Comparison of ENCODE assay signal across 15 cellular contexts in the genomic region with DNA sequence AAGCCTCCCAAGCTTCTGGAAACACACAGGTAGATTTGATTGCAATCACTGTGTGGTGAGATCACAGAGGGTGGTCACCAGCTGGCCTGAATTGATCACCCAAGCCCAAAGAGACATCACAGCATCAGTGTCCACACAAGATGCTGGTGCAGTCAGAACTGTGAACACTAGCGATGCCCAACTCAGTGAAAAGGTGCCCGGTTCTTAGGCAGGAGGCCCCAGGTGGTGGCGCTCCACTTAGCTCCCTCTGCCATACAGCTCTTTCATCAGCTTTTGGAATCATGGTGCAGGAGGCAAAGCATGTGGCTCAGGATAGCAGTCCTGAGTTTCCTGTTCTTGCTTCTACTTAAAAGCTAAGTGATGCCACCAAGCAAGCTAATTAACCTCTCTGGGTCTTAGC. TPM values are rescaled to one million over a fixed set of nuclear protein-coding genes. Genes with fewer than 3 reads are reported as not detected.
DNase-seq lines count a peak whose midpoint lies in the region; ATAC-seq and TF ChIP-seq lines count a peak whose summit lies in the region.
"Had no signal": no experiment of that assay in that cellular context is flagged by ENCODE, and none has a peak within 500 bp of the region (broad histone marks: within the 10 kb centered on the region; RNA-seq: fewer than 3 reads in every experiment).

No MANE protein-coding gene starts in this region.

- H3K4me3 ChIP-seq in NB4 (ENCODE audit: low read depth, low read length), result no peak overlapping the region
- no peak overlapping the region for H3K4me3 ChIP-seq in vagina
- H3K4me3 ChIP-seq: pancreas had no signal

- no peaks in the 10 kb centered on the region for H3K27me3 ChIP-seq in vagina
- H3K27me3 ChIP-seq: pancreas had no signal

- DNase-seq in activated T-cell treated with anti-CD3 and anti-CD28 coated beads, Interleukin-2, amount 50 U/mL, for 72 hours, result no peak
- DNase-seq in activated T-cell treated with anti-CD3 and anti-CD28 coated beads, Interleukin-2, amount 50 U/mL, for 1 hour, result no peak
- DNase-seq in NB4 (ENCODE audit: low read depth) (peak; percentile 35), vagina (ENCODE audit: extremely low spot score in 2 of 2) (no peak)
- DNase-seq in central memory CD8-positive, alpha-beta T cell (ENCODE audit: low spot score in 2 of 2), result no peak
- DNase-seq in stimulated activated effector memory CD8-positive, alpha-beta T cell treated with anti-CD3 and anti-CD28 coated beads, Interleukin-12 subunit alpha, Interleukin-12 subunit beta, amount 100 ng/mL, for 72 hours (ENCODE audit: low spot score in 2 of 2), result no peak
- DNase-seq in stimulated activated naive CD4-positive, alpha-beta T cell (lab: John Stamatoyannopoulos, UW), result no peak
- DNase-seq: amygdala, mammary epithelial cell, NCI-H187 had no signal

- H3K27ac ChIP-seq in vagina, result no peak overlapping the region

- H3K4me1 Mint-ChIP-seq in activated T-cell treated with anti-CD3 and anti-CD28 coated beads, Interleukin-2, amount 50 U/mL, for 72 hours (ENCODE audit: low read depth), result peaks cover 74% of the 10 kb centered on the region
- H3K4me1 Mint-ChIP-seq in central memory CD8-positive, alpha-beta T cell, result peaks cover 77% of the 10 kb centered on the region
- peaks cover 79% of the 10 kb centered on the region for H3K4me1 Mint-ChIP-seq in stimulated activated effector memory CD8-positive, alpha-beta T cell treated with anti-CD3 and anti-CD28 coated beads, Interleukin-12 subunit alpha, Interleukin-12 subunit beta, amount 100 ng/mL, for 72 hours

- peaks cover 0 to 3% of the 10 kb centered on the region in 2 donors for H3K36me3 Mint-ChIP-seq in activated T-cell treated with anti-CD3 and anti-CD28 coated beads, Interleukin-2, amount 50 U/mL, for 72 hours (ENCODE audit: insufficient read depth in 2 of 2)
- peaks cover 20% of the 10 kb centered on the region for H3K36me3 Mint-ChIP-seq in central memory CD8-positive, alpha-beta T cell (ENCODE audit: insufficient read depth)
- no peaks in the 10 kb centered on the region for H3K36me3 Mint-ChIP-seq in stimulated activated effector memory CD8-positive, alpha-beta T cell treated with anti-CD3 and anti-CD28 coated beads, Interleukin-12 subunit alpha, Interleukin-12 subunit beta, amount 100 ng/mL, for 72 hours

- no peaks in the 10 kb centered on the region for H3K9me3 Mint-ChIP-seq in activated T-cell treated with anti-CD3 and anti-CD28 coated beads, Interleukin-2, amount 50 U/mL, for 72 hours
- no peaks in the 10 kb centered on the region for H3K9me3 Mint-ChIP-seq in central memory CD8-positive, alpha-beta T cell
- no peaks in the 10 kb centered on the region for H3K9me3 Mint-ChIP-seq in stimulated activated effector memory CD8-positive, alpha-beta T cell treated with anti-CD3 and anti-CD28 coated beads, Interleukin-12 subunit alpha, Interleukin-12 subunit beta, amount 100 ng/mL, for 72 hours
- H3K9me3 Mint-ChIP-seq: dendritic cell treated with granulocyte-macrophage colony-stimulating factor and Interleukin-4, amounts not matched to agents 40 ng/mL and 50 ng/mL, for 4 days had no signal

- peak overlapping the region; percentile 5 for H3K27ac Mint-ChIP-seq in activated T-cell treated with anti-CD3 and anti-CD28 coated beads, Interleukin-2, amount 50 U/mL, for 72 hours
- H3K27ac Mint-ChIP-seq in central memory CD8-positive, alpha-beta T cell (ENCODE audit: low read depth), result no peak overlapping the region
- peak overlapping the region; percentile 14 for H3K27ac Mint-ChIP-seq in stimulated activated effector memory CD8-positive, alpha-beta T cell treated with anti-CD3 and anti-CD28 coated beads, Interleukin-12 subunit alpha, Interleukin-12 subunit beta, amount 100 ng/mL, for 72 hours

- H3K36me3 ChIP-seq in vagina, result no peaks in the 10 kb centered on the region
- H3K36me3 ChIP-seq: pancreas had no signal

- intact Hi-C loops in vagina (cut with DNase I), result no loop called here

- no peaks in the 10 kb centered on the region for H3K27me3 Mint-ChIP-seq in activated T-cell treated with anti-CD3 and anti-CD28 coated beads, Interleukin-2, amount 50 U/mL, for 72 hours (ENCODE audit: low read depth)
- H3K27me3 Mint-ChIP-seq in central memory CD8-positive, alpha-beta T cell, result no peaks in the 10 kb centered on the region
- H3K27me3 Mint-ChIP-seq: dendritic cell treated with granulocyte-macrophage colony-stimulating factor and Interleukin-4, amounts not matched to agents 40 ng/mL and 50 ng/mL, for 4 days had no signal

- peaks cover 74% of the 10 kb centered on the region for H3K4me1 ChIP-seq in vagina

- no peaks in the 10 kb centered on the region for H3K9me3 ChIP-seq in vagina
- H3K9me3 ChIP-seq: pancreas had no signal

- H3K4me3 Mint-ChIP-seq in activated T-cell treated with anti-CD3 and anti-CD28 coated beads, Interleukin-2, amount 50 U/mL, for 72 hours, result peak overlapping the region in 1 of 2 donors; percentile 24
- H3K4me3 Mint-ChIP-seq in central memory CD8-positive, alpha-beta T cell, result peak overlapping the region; percentile 12
- no peak overlapping the region for H3K4me3 Mint-ChIP-seq in stimulated activated effector memory CD8-positive, alpha-beta T cell treated with anti-CD3 and anti-CD28 coated beads, Interleukin-12 subunit alpha, Interleukin-12 subunit beta, amount 100 ng/mL, for 72 hours
- H3K4me3 Mint-ChIP-seq: dendritic cell treated with granulocyte-macrophage colony-stimulating factor and Interleukin-4, amounts not matched to agents 40 ng/mL and 50 ng/mL, for 4 days had no signal

- no peak for TF ChIP-seq POLR2A in NB4 (IDR thresholded peaks at IDR 0.05; ENCODE audit: extremely low read depth, insufficient read length)
- TF ChIP-seq POLR2A in vagina (IDR thresholded peaks at IDR 0.05), result no peak

- ATAC-seq in activated T-cell treated with anti-CD3 and anti-CD28 coated beads, Interleukin-2, amount 50 U/mL, for 72 hours (replicated peaks in 1 of 2), result no peak
- no peak for ATAC-seq in central memory CD8-positive, alpha-beta T cell (replicated peaks; ENCODE audit: extremely low read depth, poor library complexity, severe bottlenecking)
- no peak for ATAC-seq in stimulated activated effector memory CD8-positive, alpha-beta T cell treated with anti-CD3 and anti-CD28 coated beads, Interleukin-12 subunit alpha, Interleukin-12 subunit beta, amount 100 ng/mL, for 72 hours
- no peak for ATAC-seq in HG02870 (IDR thresholded peaks at IDR 0.05; ENCODE audit: unreplicated experiment)
- ATAC-seq: pancreas had no signal

- TF ChIP-seq CTCF in NB4 (IDR thresholded peaks at IDR 0.05; ENCODE audit: low read depth, low read length), result no peak
- TF ChIP-seq CTCF in vagina (IDR thresholded peaks at IDR 0.05), result no peak

RNA-seq across cellular contexts. Expression of gene DGCR2, which starts 11.1 kb away (rescaled TPM):
- 10 to 100 TPM; 24.4 to 28.5 TPM for total RNA-seq in activated T-cell treated with anti-CD3 and anti-CD28 coated beads, Interleukin-2, amount 50 U/mL, for 72 hours
- 66.3 TPM for total RNA-seq in vagina

RNA-seq across cellular contexts. Expression of gene TSSK2, which starts 20.0 kb away (rescaled TPM):
- total RNA-seq in activated T-cell treated with anti-CD3 and anti-CD28 coated beads, Interleukin-2, amount 50 U/mL, for 72 hours, result not detected
- total RNA-seq in vagina, result not detected
- total RNA-seq: activated CD8-positive, alpha-beta memory T cell treated with anti-CD3 and anti-CD28 coated beads for 36 hours; T-helper 1 cell treated with Interleukin-12 subunit alpha and Interleukin-12 subunit beta and Interleukin-4 antibody, amounts not matched to agents 30 ng/mL and 1 ng/mL, for 36 hours had no signal

RNA-seq across cellular contexts. Expression of gene ESS2, which starts 33.3 kb away (rescaled TPM):
- total RNA-seq in activated T-cell treated with anti-CD3 and anti-CD28 coated beads, Interleukin-2, amount 50 U/mL, for 72 hours, result 10 to 100 TPM; 16.0 to 19.7 TPM
- total RNA-seq in vagina, result 13.8 TPM

RNA-seq across cellular contexts. Expression of gene GSC2, which starts 39.0 kb away (rescaled TPM):
- not detected for total RNA-seq in activated T-cell treated with anti-CD3 and anti-CD28 coated beads, Interleukin-2, amount 50 U/mL, for 72 hours
- not detected for total RNA-seq in vagina
- total RNA-seq: activated CD8-positive, alpha-beta memory T cell treated with anti-CD3 and anti-CD28 coated beads for 36 hours; mammary epithelial cell; pancreas; T-helper 1 cell treated with Interleukin-12 subunit alpha and Interleukin-12 subunit beta and Interleukin-4 antibody, amounts not matched to agents 30 ng/mL and 1 ng/mL, for 36 hours had no signal
